2 cellular contexts compared by ENCODE assay signal in genomic region chrX:69145281-69145680, GRCh38.
TF ChIP-seq lines count a peak whose summit lies in the region.

No MANE protein-coding gene starts in this region.

TF ChIP-seq in H1, 55 proteins besides CTCF, POLR2A, EP300 and RAD21:
- no peak for TF ChIP-seq ASH2L (IDR thresholded peaks at IDR 0.05; ENCODE audit: low read length)
- no peak for TF ChIP-seq HDAC2 (IDR thresholded peaks at IDR 0.05; ENCODE audit: borderline replicate concordance in 1 of 2, low read depth in 2 of 2, low read length in 2 of 2)
- TF ChIP-seq CTBP2 (IDR thresholded peaks at IDR 0.05; ENCODE audit: borderline replicate concordance, insufficient read depth, insufficient read length, low read length), result no peak
- no peak for TF ChIP-seq MAFK (IDR thresholded peaks at IDR 0.05; ENCODE audit: low read depth, low read length)

TF ChIP-seq in GM23338, 12 proteins besides CTCF, POLR2A, EP300 and RAD21:
- TF ChIP-seq EZH2phosphoT487 (IDR thresholded peaks at IDR 0.05; ENCODE audit: unreplicated experiment) (no peak), ETS1 (IDR thresholded peaks at IDR 0.05) (no peak), ZNF331 (CRISPR knock-in tag; IDR thresholded peaks at IDR 0.05; ENCODE audit: low read depth) (no peak), ZNF462 (CRISPR knock-in tag; IDR thresholded peaks at IDR 0.05) (no peak), CREB1 (CRISPR knock-in tag; IDR thresholded peaks at IDR 0.05; ENCODE audit: low read depth) (no peak), REST (IDR thresholded peaks at IDR 0.05; ENCODE audit: unreplicated experiment) (no peak), POLR2AphosphoS5 (IDR thresholded peaks at IDR 0.05; ENCODE audit: low read depth) (no peak), ZNF114 (CRISPR knock-in tag; IDR thresholded peaks at IDR 0.05) (no peak), STAT1 (IDR thresholded peaks at IDR 0.05; ENCODE audit: unreplicated experiment) (no peak), NANOG (IDR thresholded peaks at IDR 0.05; ENCODE audit: borderline replicate concordance) (no peak)
TF ChIP-seq in GM23338: peak in this region for 0.
